9 cellular contexts compared by ENCODE assay signal in the genomic region with DNA sequence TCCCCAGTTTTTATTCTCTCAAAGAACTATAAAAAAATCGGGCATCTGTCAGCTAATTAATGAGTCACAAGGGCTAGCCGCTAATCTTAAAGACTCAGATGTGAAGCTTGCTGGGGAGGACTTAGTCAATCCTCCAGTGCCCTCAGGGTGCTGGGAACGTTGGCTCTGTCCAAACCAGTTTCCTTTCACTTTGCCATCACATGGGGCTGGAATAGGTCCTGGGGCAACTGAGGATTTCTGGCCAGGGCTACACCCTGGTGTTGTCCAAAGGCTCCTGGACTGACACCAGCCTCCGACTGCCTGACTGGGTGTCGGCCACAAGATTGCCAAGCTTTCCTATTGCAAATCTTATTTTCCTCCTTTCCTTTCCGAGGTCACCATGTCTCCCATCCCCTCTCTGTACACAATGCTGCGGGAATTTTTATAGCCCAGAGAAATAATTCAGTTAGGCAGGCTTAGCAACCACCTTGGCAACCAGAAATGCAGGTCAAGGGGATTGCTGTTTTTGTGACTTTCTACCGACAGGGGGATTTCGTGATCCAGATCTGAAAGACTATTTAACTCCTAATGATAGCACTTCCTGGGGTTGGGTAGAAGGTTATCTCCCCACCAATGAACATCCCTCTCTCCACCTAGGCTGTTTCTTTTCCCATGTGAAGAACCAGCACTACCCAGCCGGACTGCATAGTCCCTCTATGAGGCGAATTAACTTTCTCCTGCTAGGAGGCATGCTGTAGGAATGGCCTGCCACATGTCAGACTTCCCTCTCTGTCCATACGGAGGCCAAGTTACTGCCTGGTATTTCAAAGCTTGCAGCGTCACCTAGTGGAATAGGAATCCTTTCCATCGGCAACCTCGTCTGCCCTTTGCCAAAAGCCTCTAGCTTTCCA. TPM values are rescaled to one million over a fixed set of nuclear protein-coding genes. Genes with fewer than 3 reads are reported as not detected.
DNase-seq lines count a peak whose midpoint lies in the region; ATAC-seq and TF ChIP-seq lines count a peak whose summit lies in the region.
"Had no signal": no experiment of that assay in that cellular context is flagged by ENCODE, and none has a peak within 500 bp of the region (broad histone marks: within the 10 kb centered on the region; RNA-seq: fewer than 3 reads in every experiment).

No MANE protein-coding gene starts in this region.

- H3K4me3 ChIP-seq in ACC112 (ENCODE audit: low read depth, low read length) (peak overlapping the region; percentile 66), LNCaP clone FGC (ENCODE audit: low read depth, low read length) (no peak overlapping the region)

- peaks cover 29% of the 10 kb centered on the region for H3K4me1 ChIP-seq in ACC112 (ENCODE audit: control insufficient read depth, insufficient read depth, low read length, unreplicated experiment)

- H3K36me3 ChIP-seq in ACC112 (ENCODE audit: insufficient read depth, low read length): no peaks in the 10 kb centered on the region

- TF ChIP-seq CTCF in LNCaP clone FGC (IDR thresholded peaks at IDR 0.05; ENCODE audit: control insufficient read depth, extremely low read depth, insufficient read depth) (peak; percentile 7; the same call in 1 of the 2 replicates), GM13976 (IDR thresholded peaks at IDR 0.05; ENCODE audit: borderline replicate concordance, control extremely low read depth, extremely low read depth, insufficient read depth, missing control alignments) (no peak)

- peak overlapping the region; percentile 84 for H2AFZ ChIP-seq in ACC112 (ENCODE audit: low read length, unreplicated experiment)

- no peaks in the 10 kb centered on the region for H3K27me3 ChIP-seq in ACC112 (ENCODE audit: insufficient read depth, low read length)

- H3K27ac ChIP-seq in ACC112 (ENCODE audit: low read depth, low read length) (peak overlapping the region; percentile 77), caudate nucleus (ENCODE audit: low read depth, low read length) (peak overlapping the region; percentile 37)

- DNase-seq in LNCaP clone FGC (ENCODE audit: low read depth): no peak
- DNase-seq in caudate nucleus (lab: John Stamatoyannopoulos, UW): peak in 9 of 61 donors; percentile 7 to 37 (median 17)
- peak; percentile 37 to 94 for DNase-seq in lung microvascular endothelial cell (ENCODE audit: low read depth in 2 of 2)
- no peak for DNase-seq in GM13976 (ENCODE audit: low spot score)
- DNase-seq in NK-92 (lab: John Stamatoyannopoulos, UW; ENCODE audit: unreplicated experiment): no peak
- DNase-seq: CD4-positive, CD25-positive, alpha-beta regulatory T cell had no signal

- no peaks in the 10 kb centered on the region for H3K79me2 ChIP-seq in ACC112 (ENCODE audit: control insufficient read depth, insufficient read depth, low read length, unreplicated experiment)

- ATAC-seq in HG03520 (IDR thresholded peaks at IDR 0.05; ENCODE audit: unreplicated experiment) (no peak), HG02840 (IDR thresholded peaks at IDR 0.05; ENCODE audit: low FRiP score, unreplicated experiment) (no peak)

- in situ Hi-C loops in GM13976 (cut with MboI; ENCODE audit: low sequenced_read_pairs, unreplicated experiment): no loop called here

RNA-seq across cellular contexts. Expression of gene CTBS, which starts 29.9 kb away (rescaled TPM):
- total RNA-seq in lung microvascular endothelial cell: 3.1 and 4.6 TPM in 2 replicates

Comparison
In these comparisons a context has a peak if more than half of its experiments do, and no peak if none do; other contexts are left out.
1. DNase-seq: peak in lung microvascular endothelial cell (2 of 2); none in LNCaP clone FGC (single experiment), GM13976 (single experiment) and NK-92 (single experiment).